In the genomic region with DNA sequence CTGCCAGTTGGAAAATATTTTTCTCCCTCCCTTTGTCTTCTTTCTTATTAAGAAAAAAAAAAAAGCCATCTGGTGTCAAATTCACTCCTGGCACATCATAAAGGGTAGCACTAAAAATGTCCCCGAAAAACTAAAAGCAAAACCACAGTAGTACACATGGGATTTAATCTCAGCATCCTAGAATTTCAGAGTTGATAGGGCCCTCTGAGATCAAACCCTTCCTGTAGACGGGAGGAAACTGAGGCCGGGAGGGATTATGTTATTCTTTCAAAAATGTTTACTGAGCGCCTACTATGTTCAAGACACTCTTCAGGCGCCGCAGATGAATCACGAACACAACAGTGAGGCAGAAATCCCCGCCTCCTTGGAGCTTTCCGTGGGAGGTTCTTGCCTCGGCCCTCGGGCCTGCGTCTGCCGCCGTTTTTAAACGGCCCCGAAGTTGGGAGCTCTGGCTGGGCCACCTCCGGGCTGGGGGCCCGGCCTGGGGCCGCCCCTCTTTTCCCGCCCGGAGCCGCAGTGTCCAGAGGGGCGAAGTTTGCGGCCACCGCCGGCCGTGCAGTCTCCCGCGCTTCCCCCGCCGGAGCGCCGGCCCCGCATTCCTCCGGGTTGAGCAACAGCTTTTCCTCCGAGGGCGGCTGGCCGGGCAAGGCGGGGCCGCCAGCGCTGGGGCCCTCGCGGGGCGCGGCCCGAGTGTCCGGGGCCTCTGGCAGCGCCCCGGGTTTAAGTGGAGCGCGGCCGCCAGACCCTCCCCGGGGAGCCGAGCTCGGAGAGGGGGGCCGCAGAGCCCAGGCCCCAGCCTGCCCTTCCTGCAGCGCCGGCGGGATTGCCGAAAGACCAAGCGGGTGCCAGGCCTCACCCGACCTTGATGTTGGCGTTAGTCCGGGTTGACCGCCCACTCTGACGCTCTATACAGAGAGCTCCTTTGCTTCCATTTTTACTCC, we compare ENCODE assay signal across 7 cellular contexts. TPM values are rescaled to one million over a fixed set of nuclear protein-coding genes. Genes with fewer than 3 reads are reported as not detected.
A peak's percentile ranks its signal among the peaks of the same experiment; 100 is the strongest.
DNase-seq lines count a peak whose midpoint lies in the region; ATAC-seq and TF ChIP-seq lines count a peak whose summit lies in the region.

No MANE protein-coding gene starts in this region.

- no TSS peak for BruUV-seq in OCI-LY7 (replicated peaks; lab: Mats Ljungman, UMichigan)

- no peaks in the 10 kb centered on the region for H3K27me3 ChIP-seq in thyroid gland

- peaks cover 25% of the 10 kb centered on the region for H3K27me3 Mint-ChIP-seq in neural crest cell (ENCODE audit: low read depth)

- peak overlapping the region; percentile 63 for H2AFZ ChIP-seq in OCI-LY7 (ENCODE audit: low read length)

- TF ChIP-seq POLR2A in thyroid gland (IDR thresholded peaks at IDR 0.05): peak in 1 of 2 donors; percentile 66

- WGBS in thyroid gland, 2 donors: 1 to 2% methylated on average over 22 to 44 of the region's 66 CpGs

- peak overlapping the region; percentile 78 for H3K4me3 Mint-ChIP-seq in neural crest cell

- no peaks in the 10 kb centered on the region for H3K9me3 ChIP-seq in OCI-LY7 (ENCODE audit: low read length)
- no peaks in the 10 kb centered on the region for H3K9me3 ChIP-seq in thyroid gland

- DNase-seq in OCI-LY7 (ENCODE audit: low spot score) (no peak), fibroblast of the conjunctiva (ENCODE audit: low read depth) (peak; percentile 62), neural crest cell (ENCODE audit: low read depth, low spot score) (peak; percentile 44), thyroid gland (peak; percentile 71 to 76)
- peak; percentile 42 for DNase-seq in activated effector memory CD4-positive, alpha-beta T cell treated with Interleukin-2 at 50 U/mL for 16 hours

- no peaks in the 10 kb centered on the region for H4K20me1 ChIP-seq in OCI-LY7 (ENCODE audit: insufficient read depth, low read length)

- H3K4me3 ChIP-seq in OCI-LY7 (ENCODE audit: low read depth, low read length, poor library complexity, severe bottlenecking) (peak overlapping the region; percentile 30), thyroid gland (replicated peaks in 1 of 3) (peak overlapping the region; percentile 32 to 41 (median 41))

- H3K4me1 ChIP-seq in OCI-LY7 (ENCODE audit: insufficient read depth, low read length, poor library complexity, severe bottlenecking) (peaks cover 4% of the 10 kb centered on the region), thyroid gland (peaks cover 4 to 13% of the 10 kb centered on the region in 2 donors)

- intact Hi-C loops in OCI-LY7 (cut with micrococcal nuclease; ENCODE audit: unreplicated experiment) (no loop called here), thyroid gland (cut with DNase I) (no loop called here)

- H3K36me3 ChIP-seq in OCI-LY7 (ENCODE audit: insufficient read depth, low read length) (no peaks in the 10 kb centered on the region), thyroid gland (no peaks in the 10 kb centered on the region)

- no peaks in the 10 kb centered on the region for H3K36me3 Mint-ChIP-seq in neural crest cell (ENCODE audit: low read depth)

- no peak for TF ChIP-seq CTCF in OCI-LY7 (conservative IDR thresholded peaks at IDR 0.05; ENCODE audit: low read length)
- TF ChIP-seq CTCF in neural crest cell (conservative IDR thresholded peaks at IDR 0.05): no peak
- no peak for TF ChIP-seq CTCF in thyroid gland (IDR thresholded peaks at IDR 0.05)

- no peaks in the 10 kb centered on the region for H3K9me3 Mint-ChIP-seq in neural crest cell

- no peak overlapping the region for H3K27ac ChIP-seq in OCI-LY7 (ENCODE audit: low read depth, low read length, poor library complexity, severe bottlenecking)
- H3K27ac ChIP-seq in thyroid gland: peak overlapping the region; percentile 90 to 93 (median 91)

- POLR2A ChIA-PET in OCI-LY7 (lab: Charles Lee): interaction anchor here (0.5 to 1.7 kb wide), 8 partner anchors 14 to 71 kb away, joined by 3 to 7 read pairs (median 4); no protein-coding TSS in a partner anchor

- peaks cover 31% of the 10 kb centered on the region for H3K4me1 Mint-ChIP-seq in neural crest cell

- CTCF ChIA-PET in OCI-LY7 (lab: Charles Lee; ENCODE audit: unreplicated experiment): no interaction called here

- H3K9me2 ChIP-seq in OCI-LY7 (ENCODE audit: insufficient read depth, low read length): no peaks in the 10 kb centered on the region

- ATAC-seq in GM18511 (IDR thresholded peaks at IDR 0.05; ENCODE audit: unreplicated experiment) (peak; percentile 84), HG02852 (IDR thresholded peaks at IDR 0.05; ENCODE audit: unreplicated experiment) (peak; percentile 81)

- peak overlapping the region; percentile 49 for H3K4me2 ChIP-seq in OCI-LY7 (ENCODE audit: low read length)

- H3K79me2 ChIP-seq in OCI-LY7 (ENCODE audit: insufficient read depth, low read depth, low read length): no peaks in the 10 kb centered on the region

- H3K27ac Mint-ChIP-seq in neural crest cell (ENCODE audit: unreplicated experiment): no peak overlapping the region

RNA-seq across cellular contexts. Expression of a gene that starts 18.6 kb away (rescaled TPM):
- total RNA-seq in OCI-LY7 (2014; rRNA removed; shearing (Covaris generic)): 38.8 and 44.2 TPM in 2 replicates
- total RNA-seq in OCI-LY7 (2022) (118 and 145 TPM in 2 replicates), neural crest cell (83.2 and 83.4 TPM in 2 replicates), thyroid gland (100 to 1,000 TPM in 3 of 4 donors, 10 to 100 TPM in 1; 91.5 to 190 (median 138) TPM)

RNA-seq across cellular contexts. Expression of a gene that starts 46.5 kb away (rescaled TPM):
- total RNA-seq in OCI-LY7 (2014; rRNA removed; shearing (Covaris generic)): 0.23 and 1.2 TPM in 2 replicates
- 1.6 and 2.6 TPM in 2 replicates for total RNA-seq in OCI-LY7 (2022)
- total RNA-seq in neural crest cell: 1.6 and 1.7 TPM in 2 replicates
- total RNA-seq in thyroid gland: 10 to 100 TPM in 1 of 4 donors, 1 to 10 TPM in 3; 5.1 to 15.7 (median 7.8) TPM
